Comparison of ENCODE assay signal across 1 cellular context in the genomic region with DNA sequence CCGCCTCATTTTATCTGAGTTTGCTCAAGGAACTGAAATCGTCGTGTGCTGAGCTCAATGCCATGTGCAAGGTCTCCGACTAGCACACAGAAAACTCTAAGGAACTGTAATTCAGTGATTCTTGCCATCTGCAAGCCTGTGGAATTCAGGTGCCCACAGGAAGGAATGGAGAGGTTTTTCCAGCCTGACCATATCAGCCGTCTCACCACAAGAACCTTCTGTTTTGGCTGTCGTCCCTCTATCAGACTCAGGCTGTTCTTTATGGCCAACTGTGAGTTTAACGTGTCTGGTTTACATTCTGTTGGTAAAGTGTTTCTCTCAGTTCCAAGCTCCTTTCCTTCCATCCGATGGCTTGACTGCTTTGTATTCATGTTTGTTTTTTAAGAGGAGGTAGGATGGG.
TF ChIP-seq lines count a peak whose summit lies in the region.

No MANE protein-coding gene starts in this region.

TF ChIP-seq in IMR-90, 13 proteins besides CTCF, POLR2A, EP300 and RAD21 (continued from another document):
- TF ChIP-seq, protein P1, sequence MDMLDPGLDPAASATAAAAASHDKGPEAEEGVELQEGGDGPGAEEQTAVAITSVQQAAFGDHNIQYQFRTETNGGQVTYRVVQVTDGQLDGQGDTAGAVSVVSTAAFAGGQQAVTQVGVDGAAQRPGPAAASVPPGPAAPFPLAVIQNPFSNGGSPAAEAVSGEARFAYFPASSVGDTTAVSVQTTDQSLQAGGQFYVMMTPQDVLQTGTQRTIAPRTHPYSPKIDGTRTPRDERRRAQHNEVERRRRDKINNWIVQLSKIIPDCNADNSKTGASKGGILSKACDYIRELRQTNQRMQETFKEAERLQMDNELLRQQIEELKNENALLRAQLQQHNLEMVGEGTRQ (IDR thresholded peaks at IDR 0.05; ENCODE audit: low read depth, low read length), result no peak
- TF ChIP-seq NFE2L2 (IDR thresholded peaks at IDR 0.05; ENCODE audit: low read depth, low read length), result no peak
